ENCODE assay signal across 12 cellular contexts in genomic region chr2:134778372-134778771, GRCh38. TPM values are rescaled to one million over a fixed set of nuclear protein-coding genes. Genes with fewer than 3 reads are reported as not detected.
DNase-seq lines count a peak whose midpoint lies in the region; ATAC-seq, FAIRE-seq and TF ChIP-seq lines count a peak whose summit lies in the region.
"Had no signal": no experiment of that assay in that cellular context is flagged by ENCODE, and none has a peak within 500 bp of the region (broad histone marks: within the 10 kb centered on the region; RNA-seq: fewer than 3 reads in every experiment).

No MANE protein-coding gene starts in this region.

- TF ChIP-seq POLR2A in endothelial cell of umbilical vein (IDR thresholded peaks at IDR 0.05; ENCODE audit: low read depth, low read length), result no peak

- no peaks in the 10 kb centered on the region for H4K20me1 ChIP-seq in endothelial cell of umbilical vein (replicated peaks; ENCODE audit: control insufficient read depth, extremely low read depth, insufficient read depth, low read length)
- H4K20me1 ChIP-seq: BLaER1 treated with 17β-estradiol and CSF1 and Interleukin-3, amounts not matched to agents 10 nM and 100 nM had no signal

- H3K9me3 Mint-ChIP-seq in type B pancreatic cell, result no peaks in the 10 kb centered on the region
- H3K9me3 Mint-ChIP-seq: nephron had no signal

- no peak overlapping the region for H3K4me2 ChIP-seq in endothelial cell of umbilical vein (ENCODE audit: insufficient read depth, low read length)

- H3K4me3 ChIP-seq in left ventricle myocardium inferior (no peak overlapping the region), endothelial cell of umbilical vein (replicated peaks in 1 of 3; ENCODE audit: insufficient read depth in 1 of 3, low read depth in 1 of 3, low read length in 3 of 3) (no peak overlapping the region)
- H3K4me3 ChIP-seq: BLaER1 treated with 17β-estradiol and CSF1 and Interleukin-3, amounts not matched to agents 10 nM and 100 nM had no signal

- H3K79me2 ChIP-seq in endothelial cell of umbilical vein (ENCODE audit: control insufficient read depth, insufficient read depth, low read length), result no peaks in the 10 kb centered on the region

- BruUV-seq in endothelial cell of umbilical vein (replicated peaks; lab: Mats Ljungman, UMichigan), result no TSS peak

- intact Hi-C loops in left ventricle myocardium inferior (cut with micrococcal nuclease) (no loop called here), Right ventricle myocardium superior (cut with DNase I) (no loop called here), endothelial cell of umbilical vein (cut with micrococcal nuclease) (loop anchor here (1.0 kb wide), 1 partner anchor 121 kb away; no protein-coding TSS in a partner anchor)

- H3K9ac ChIP-seq in endothelial cell of umbilical vein (replicated peaks; ENCODE audit: extremely low read depth, insufficient read depth, low read length), result no peak overlapping the region
- H3K9ac ChIP-seq: BLaER1 treated with 17β-estradiol and CSF1 and Interleukin-3, amounts not matched to agents 10 nM and 100 nM had no signal

- dilution Hi-C loops in endothelial cell of umbilical vein (cut with MboI; ENCODE audit: extremely low pct_ligation_motif_present, low sequenced_read_pairs), result no loop called here

- DNase-seq in left ventricle myocardium inferior, result no peak
- DNase-seq in Right ventricle myocardium superior, result no peak
- DNase-seq in NCI-H146 treated with DMSO at 0.1 percent for 48 hours (lab: John Stamatoyannopoulos, UW; ENCODE audit: unreplicated experiment), result peak; percentile 31
- DNase-seq in endothelial cell of umbilical vein (ENCODE audit: low read depth, low spot score), result no peak
- no peak for DNase-seq in type B pancreatic cell (ENCODE audit: extremely low spot score, unreplicated experiment)
- no peak for DNase-seq in T-helper 2 cell
- DNase-seq: activated naive CD4-positive, alpha-beta T cell treated with Interleukin-2 at 50 U/mL for 16 hours had no signal

- no peak overlapping the region for H3K27ac Mint-ChIP-seq in type B pancreatic cell
- H3K27ac Mint-ChIP-seq: nephron had no signal

- H2AFZ ChIP-seq in endothelial cell of umbilical vein (ENCODE audit: low read depth, low read length), result no peak overlapping the region

- peaks cover 21% of the 10 kb centered on the region for H3K4me1 ChIP-seq in left ventricle myocardium inferior
- H3K4me1 ChIP-seq in endothelial cell of umbilical vein (ENCODE audit: control insufficient read depth, extremely low read depth, insufficient read depth, low read length), result peaks cover 12% of the 10 kb centered on the region

- H3K4me1 Mint-ChIP-seq in type B pancreatic cell (ENCODE audit: unreplicated experiment), result peaks cover 18% of the 10 kb centered on the region

- ATAC-seq in Right ventricle myocardium superior (ENCODE audit: poor library complexity), result no peak
- ATAC-seq in HG02973 (IDR thresholded peaks at IDR 0.05; ENCODE audit: unreplicated experiment), result no peak
- no peak for ATAC-seq in HG02981 (IDR thresholded peaks at IDR 0.05; ENCODE audit: unreplicated experiment)
- ATAC-seq: activated CD4-positive, CD25-positive, alpha-beta regulatory T cell treated with anti-CD3 and anti-CD28 coated beads, Interleukin-2, amount 50 U/mL, for 24 hours had no signal

- no peak for FAIRE-seq in endothelial cell of umbilical vein (lab: Jason Lieb, UNC)

- no peaks in the 10 kb centered on the region for H3K36me3 Mint-ChIP-seq in type B pancreatic cell

- CTCF ChIA-PET in endothelial cell of umbilical vein (lab: Charles Lee), result interaction anchor here (0.6 to 1.2 kb wide), 3 partner anchors 120 to 318 kb away, joined by 3 to 4 read pairs (median 3); no protein-coding TSS in a partner anchor

- H3K9me3 ChIP-seq in left ventricle myocardium inferior (replicated peaks), result no peaks in the 10 kb centered on the region
- no peaks in the 10 kb centered on the region for H3K9me3 ChIP-seq in endothelial cell of umbilical vein (replicated peaks; ENCODE audit: control insufficient read depth, insufficient read depth, low read length)
- H3K9me3 ChIP-seq: BLaER1 treated with 17β-estradiol and CSF1 and Interleukin-3, amounts not matched to agents 10 nM and 100 nM had no signal

- H3K9me1 ChIP-seq in endothelial cell of umbilical vein (replicated peaks; ENCODE audit: control insufficient read depth, extremely low read depth, insufficient read depth, low read length), result no peaks in the 10 kb centered on the region

- H3K27ac ChIP-seq in left ventricle myocardium inferior (replicated peaks), result no peak overlapping the region
- H3K27ac ChIP-seq in endothelial cell of umbilical vein (ENCODE audit: insufficient read depth, low read depth, low read length), result no peak overlapping the region
- H3K27ac ChIP-seq: BLaER1 treated with 17β-estradiol and CSF1 and Interleukin-3, amounts not matched to agents 10 nM and 100 nM had no signal

- POLR2A ChIA-PET in endothelial cell of umbilical vein (lab: Charles Lee), result no interaction called here

- no peak overlapping the region for H3K4me3 Mint-ChIP-seq in type B pancreatic cell
- H3K4me3 Mint-ChIP-seq: nephron had no signal

- TF ChIP-seq CTCF in left ventricle myocardium inferior (IDR thresholded peaks at IDR 0.05; ENCODE audit: borderline replicate concordance), result peak; percentile 49
- peak; percentile 12 to 46 for TF ChIP-seq CTCF in endothelial cell of umbilical vein (IDR thresholded peaks at IDR 0.05; ENCODE audit: extremely low read depth in 1 of 2, insufficient read depth in 1 of 2, low read depth in 1 of 2, low read length in 2 of 2)
- peak; percentile 50 for TF ChIP-seq CTCF in type B pancreatic cell (conservative IDR thresholded peaks at IDR 0.05)

- H3K36me3 ChIP-seq in left ventricle myocardium inferior, result no peaks in the 10 kb centered on the region
- H3K36me3 ChIP-seq in endothelial cell of umbilical vein (ENCODE audit: control insufficient read depth in 2 of 2, extremely low read depth in 1 of 2, insufficient read depth in 2 of 2, low read length in 2 of 2), result no peaks in the 10 kb centered on the region
- H3K36me3 ChIP-seq: BLaER1 treated with 17β-estradiol and CSF1 and Interleukin-3, amounts not matched to agents 10 nM and 100 nM had no signal

- peaks cover 3% of the 10 kb centered on the region for H3K27me3 Mint-ChIP-seq in type B pancreatic cell

- H3K27me3 ChIP-seq in left ventricle myocardium inferior (ENCODE audit: low read depth), result no peaks in the 10 kb centered on the region
- H3K27me3 ChIP-seq in endothelial cell of umbilical vein (ENCODE audit: control insufficient read depth in 2 of 2, insufficient read depth in 2 of 2, low read length in 2 of 2), result no peaks in the 10 kb centered on the region
- H3K27me3 ChIP-seq: BLaER1 treated with 17β-estradiol and CSF1 and Interleukin-3, amounts not matched to agents 10 nM and 100 nM had no signal

TF ChIP-seq in endothelial cell of umbilical vein, 7 proteins besides CTCF, POLR2A, EP300 and RAD21:
- TF ChIP-seq MYC (IDR thresholded peaks at IDR 0.05; ENCODE audit: low read depth, low read length), result no peak
- TF ChIP-seq POLR2AphosphoS5 (IDR thresholded peaks at IDR 0.05; ENCODE audit: insufficient read depth, low read depth, low read length), result no peak
- no peak for TF ChIP-seq EZH2 (IDR thresholded peaks at IDR 0.05; ENCODE audit: borderline replicate concordance, low read depth, low read length, severe bottlenecking)
- no peak for TF ChIP-seq MAX (IDR thresholded peaks at IDR 0.05; ENCODE audit: insufficient read depth, insufficient read length)
- TF ChIP-seq FOS (IDR thresholded peaks at IDR 0.05; ENCODE audit: borderline replicate concordance, insufficient read depth, low read length), result no peak
- TF ChIP-seq JUN (IDR thresholded peaks at IDR 0.05; ENCODE audit: borderline replicate concordance, insufficient read depth, insufficient read length, low read depth), result no peak
- no peak for TF ChIP-seq GATA2 (IDR thresholded peaks at IDR 0.05; ENCODE audit: insufficient read depth, insufficient read length, low read depth, low read length)

RNA-seq across cellular contexts. Expression of gene TMEM163, which starts 59.6 kb away (rescaled TPM):
- total RNA-seq in left ventricle myocardium inferior (0.22 TPM), Right ventricle myocardium superior (0.38 TPM), endothelial cell of umbilical vein (1.0 and 1.3 TPM in 2 replicates), type B pancreatic cell (ENCODE audit: low replicate concordance) (4.0 and 4.1 TPM in 2 replicates)
- polyA plus RNA-seq in endothelial cell of umbilical vein, result 2.2 and 2.8 TPM in 2 replicates
- polyA plus RNA-seq in endothelial cell of umbilical vein (2011; cell fraction: cytosol; rRNA removed), result 3.3 and 4.1 TPM in 2 replicates
- 4.8 TPM in 2 replicates for polyA plus RNA-seq in endothelial cell of umbilical vein (2011; cell fraction: nucleus; rRNA removed)
- 0.33 and 2.6 TPM in 2 replicates for polyA plus RNA-seq in endothelial cell of umbilical vein (2012)
- polyA minus RNA-seq in endothelial cell of umbilical vein, result 2.1 and 2.5 TPM in 2 replicates
- polyA minus RNA-seq in endothelial cell of umbilical vein (2011; cell fraction: cytosol; rRNA and poly(A)+ RNA removed), result not detected
- 1.9 and 3.4 TPM in 2 replicates for polyA minus RNA-seq in endothelial cell of umbilical vein (2011; cell fraction: nucleus; rRNA and poly(A)+ RNA removed)
